Comparison of ENCODE assay signal across 1 cellular context in genomic region chr1:45035631-45036301, GRCh38.
TF ChIP-seq lines count a peak whose summit lies in the region.

No MANE protein-coding gene starts in this region.

TF ChIP-seq in K562, 482 proteins besides CTCF, POLR2A, EP300 and RAD21 (continued from another document):
- TF ChIP-seq ZNF512 (tag; IDR thresholded peaks at IDR 0.05): no peak
- TF ChIP-seq DMBX1 (CRISPR knock-in tag; IDR thresholded peaks at IDR 0.05; ENCODE audit: borderline replicate concordance): peak; percentile 66; the same call in 1 of the 2 replicates
- 0 out of 2 replicates have a peak, but pooled peaks have one; percentile 26 for TF ChIP-seq ZNF165 (CRISPR knock-in tag; IDR thresholded peaks at IDR 0.05; ENCODE audit: borderline replicate concordance)
- 0 out of 2 replicates have a peak, but pooled peaks have one; percentile 49 for TF ChIP-seq BCL6 (CRISPR knock-in tag; IDR thresholded peaks at IDR 0.05)
- peak; percentile 94 for TF ChIP-seq CBFA2T2 (conservative IDR thresholded peaks at IDR 0.05)
- TF ChIP-seq RB1 (IDR thresholded peaks at IDR 0.05; ENCODE audit: low read depth): peak; percentile 40; the same call in 1 of the 2 replicates
- no peak for TF ChIP-seq ATF2 (CRISPR knock-in tag; IDR thresholded peaks at IDR 0.05)
